8 cellular contexts compared by ENCODE assay signal in the genomic region with DNA sequence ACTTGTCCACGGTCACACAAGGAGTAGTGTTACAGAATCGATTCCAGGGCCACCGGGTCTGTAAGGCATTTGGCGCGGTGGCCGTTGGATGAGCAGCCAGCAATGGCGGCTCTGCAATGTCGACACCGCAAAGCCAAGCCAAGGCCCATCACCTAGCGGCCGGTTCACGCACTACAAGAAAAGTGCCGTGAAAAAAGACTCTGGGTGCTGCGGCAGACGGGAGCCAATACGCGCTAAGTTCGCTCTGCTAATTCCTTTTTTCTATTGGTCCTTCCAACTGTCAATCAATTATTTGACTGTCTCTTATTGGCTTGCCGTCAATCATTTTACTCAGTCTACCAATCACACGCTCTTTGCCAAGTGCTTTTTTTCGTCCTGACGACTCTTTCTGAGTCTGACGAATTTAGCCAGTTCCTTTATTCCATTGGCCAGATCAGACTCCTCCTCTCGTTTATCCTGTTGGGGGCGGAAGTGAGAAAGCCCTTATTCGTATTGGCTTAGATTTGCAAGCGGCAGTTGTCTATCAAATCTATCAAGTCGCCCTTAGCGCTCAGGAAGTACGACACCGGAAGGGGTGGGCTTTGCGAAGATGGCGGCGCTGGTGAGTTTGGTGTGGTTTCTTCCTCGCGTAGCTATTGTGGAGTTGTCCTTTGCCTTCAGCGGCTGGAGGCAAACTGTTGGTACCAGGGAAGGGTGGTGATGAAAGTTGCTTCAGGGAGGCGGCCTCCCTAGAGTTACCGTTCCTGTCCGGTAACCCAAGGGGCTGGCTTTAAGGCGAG. TPM values are rescaled to one million over a fixed set of nuclear protein-coding genes. Genes with fewer than 3 reads are reported as not detected.
DNase-seq lines count a peak whose midpoint lies in the region; ATAC-seq and TF ChIP-seq lines count a peak whose summit lies in the region.

Gene NGDN, plus strand, starts transcription at position 577 of the 779 bp plus-strand sequence. Its CDS starts 13 bp downstream, at position 590.

- 1 to 7% methylated on average over 31 to 33 of the region's 41 CpGs for WGBS in esophagus squamous epithelium, 2 donors

- peak; percentile 80 for TF ChIP-seq CTCF in DOHH2 (IDR thresholded peaks at IDR 0.05; ENCODE audit: low read depth, low read length, poor library complexity, severe bottlenecking)
- peak; percentile 70 to 89 (median 79) for TF ChIP-seq CTCF in Peyer's patch (IDR thresholded peaks at IDR 0.05)
- TF ChIP-seq CTCF in esophagus squamous epithelium (IDR thresholded peaks at IDR 0.05) = peak; percentile 58 to 96 (median 90)

- H3K36me3 ChIP-seq in DOHH2 (ENCODE audit: control insufficient read depth, low read length) (peaks cover 44% of the 10 kb centered on the region), KOPT-K1 (ENCODE audit: insufficient read depth, low read length) (peaks cover 38% of the 10 kb centered on the region), Peyer's patch (peaks cover 0 to 31% (median 0%) of the 10 kb centered on the region in 3 donors), esophagus squamous epithelium (peaks cover 11 to 38% (median 21%) of the 10 kb centered on the region in 3 donors)

- H3K27me3 Mint-ChIP-seq in activated T-cell treated with anti-CD3 and anti-CD28 coated beads, Interleukin-2, amount 50 U/mL, for 72 hours (ENCODE audit: low read depth) = no peaks in the 10 kb centered on the region

- peak within 1 kb of the TSS; percentile 40 for H3K27ac ChIP-seq in DOHH2 (ENCODE audit: low read depth, low read length)
- H3K27ac ChIP-seq in KOPT-K1 (ENCODE audit: low read depth, low read length, poor library complexity, severe bottlenecking) = peak within 1 kb of the TSS; percentile 61
- H3K27ac ChIP-seq in Peyer's patch = peak within 1 kb of the TSS; percentile 69 to 86 (median 78)
- peak within 1 kb of the TSS; percentile 74 to 89 (median 87) for H3K27ac ChIP-seq in esophagus squamous epithelium

- DNase-seq in Peyer's patch (peak; percentile 92 to 97 (median 95)), esophagus squamous epithelium (lab: John Stamatoyannopoulos, UW) (peak; percentile 89), myocyte (ENCODE audit: low read depth) (peak; percentile 100)
- peak; percentile 90 to 92 for DNase-seq in activated T-cell treated with anti-CD3 and anti-CD28 coated beads, Interleukin-2, amount 50 U/mL, for 72 hours
- DNase-seq in stimulated activated CD8-positive, alpha-beta memory T cell treated with anti-CD3 and anti-CD28 coated beads, Interleukin-7, amount 100 ng/mL, for 48 hours (ENCODE audit: extremely low read depth in 1 of 2, low read depth in 1 of 2) = peak; percentile 75 to 88

- H3K4me2 ChIP-seq in DOHH2 (ENCODE audit: low read length) = peak within 1 kb of the TSS; percentile 74

- H3K27me3 ChIP-seq in DOHH2 (ENCODE audit: control insufficient read depth, low read length) (no peaks in the 10 kb centered on the region), Peyer's patch (no peaks in the 10 kb centered on the region), esophagus squamous epithelium (no peaks in the 10 kb centered on the region)

- H4K20me1 ChIP-seq in DOHH2 (ENCODE audit: control insufficient read depth, insufficient read depth, low read depth, low read length) = no peaks in the 10 kb centered on the region

- peak within 1 kb of the TSS; percentile 91 for H3K4me3 ChIP-seq in DOHH2 (ENCODE audit: low read length)
- H3K4me3 ChIP-seq in Peyer's patch = peak within 1 kb of the TSS; percentile 57 to 99 (median 74)
- H3K4me3 ChIP-seq in esophagus squamous epithelium = peak within 1 kb of the TSS; percentile 65 to 94 (median 82)

- H3K4me1 Mint-ChIP-seq in activated T-cell treated with anti-CD3 and anti-CD28 coated beads, Interleukin-2, amount 50 U/mL, for 72 hours (ENCODE audit: low read depth) = peaks cover 11% of the 10 kb centered on the region

- no peaks in the 10 kb centered on the region for H3F3A ChIP-seq in DOHH2 (ENCODE audit: control insufficient read depth, insufficient read depth)

- TF ChIP-seq POLR2A in Peyer's patch (IDR thresholded peaks at IDR 0.05) = peak; percentile 27 to 52
- peak in 3 of 4 donors; percentile 33 to 51 (median 43) for TF ChIP-seq POLR2A in esophagus squamous epithelium (IDR thresholded peaks at IDR 0.05)

- H3K79me2 ChIP-seq in DOHH2 (ENCODE audit: control insufficient read depth, low read length) = peaks cover 25% of the 10 kb centered on the region

- peaks cover under 1 to 19% of the 10 kb centered on the region in 2 donors for H3K36me3 Mint-ChIP-seq in activated T-cell treated with anti-CD3 and anti-CD28 coated beads, Interleukin-2, amount 50 U/mL, for 72 hours (ENCODE audit: insufficient read depth in 2 of 2)

- H3K27ac Mint-ChIP-seq in activated T-cell treated with anti-CD3 and anti-CD28 coated beads, Interleukin-2, amount 50 U/mL, for 72 hours = peak within 1 kb of the TSS; percentile 83

- H3K4me1 ChIP-seq in DOHH2 (ENCODE audit: control insufficient read depth, low read length) (peaks cover 12% of the 10 kb centered on the region), Peyer's patch (peaks cover 0 to 6% (median 0%) of the 10 kb centered on the region in 4 donors), esophagus squamous epithelium (peaks cover 0 to 14% (median 7%) of the 10 kb centered on the region in 3 donors)

- H3K4me3 Mint-ChIP-seq in activated T-cell treated with anti-CD3 and anti-CD28 coated beads, Interleukin-2, amount 50 U/mL, for 72 hours = no peak within 1 kb of the TSS

- peak; percentile 94 for ATAC-seq in GM21786 (IDR thresholded peaks at IDR 0.05; ENCODE audit: unreplicated experiment)
- ATAC-seq in activated T-cell treated with anti-CD3 and anti-CD28 coated beads, Interleukin-2, amount 50 U/mL, for 72 hours (replicated peaks in 1 of 2) = peak; percentile 94 to 95

- H3K9me3 ChIP-seq in DOHH2 (ENCODE audit: control insufficient read depth, insufficient read depth, low read length) (peaks cover 7% of the 10 kb centered on the region), KOPT-K1 (ENCODE audit: insufficient read depth, low read length, poor library complexity, severe bottlenecking) (no peaks in the 10 kb centered on the region), Peyer's patch (no peaks in the 10 kb centered on the region), esophagus squamous epithelium (no peaks in the 10 kb centered on the region)

- intact Hi-C loops in esophagus squamous epithelium (cut with DNase I) = no loop called here

- no peaks in the 10 kb centered on the region for H3K9me3 Mint-ChIP-seq in activated T-cell treated with anti-CD3 and anti-CD28 coated beads, Interleukin-2, amount 50 U/mL, for 72 hours

- no peaks in the 10 kb centered on the region for H3K9me2 ChIP-seq in DOHH2 (replicated peaks; ENCODE audit: control insufficient read depth, low read length)

RNA-seq across cellular contexts. Expression of gene NGDN, which starts in this region (rescaled TPM):
- 10 to 100 TPM; 25.5 to 61.9 (median 35.4) TPM for total RNA-seq in Peyer's patch
- 10 to 100 TPM; 71.0 to 77.6 TPM for total RNA-seq in activated T-cell treated with anti-CD3 and anti-CD28 coated beads, Interleukin-2, amount 50 U/mL, for 72 hours
- 10 to 100 TPM in 3 of 4 donors, 1 to 10 TPM in 1; 9.5 to 43.3 (median 35.3) TPM for total RNA-seq in esophagus squamous epithelium
- total RNA-seq in myocyte = 34.3 and 39.5 TPM in 2 replicates
- polyA plus RNA-seq in myocyte (2012) = 30.9 TPM

Comparison
In these comparisons a context has a peak if more than half of its experiments do, and no peak if none do; other contexts are left out.
1. Peak in every context shown above with its lines: DNase-seq, ATAC-seq, H3K4me3 ChIP-seq and H3K27ac ChIP-seq.